Comparison of ENCODE assay signal across 18 cellular contexts in the genomic region with DNA sequence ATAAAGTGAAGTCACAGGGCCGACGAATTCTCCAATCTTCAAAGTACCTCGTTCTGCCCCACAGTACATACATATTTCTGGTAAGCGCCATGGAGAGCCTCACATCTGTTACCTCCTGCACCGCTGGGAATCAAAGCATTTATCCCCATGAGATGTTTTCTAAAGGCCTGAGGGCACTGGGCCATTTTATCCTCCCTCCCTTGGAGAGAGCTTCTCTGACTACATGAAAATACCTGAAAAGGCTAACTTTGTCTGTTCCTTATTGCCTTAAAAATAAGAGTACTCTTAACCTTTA.
"Had no signal": no experiment of that assay in that cellular context is flagged by ENCODE, and none has a peak within 500 bp of the region (broad histone marks: within the 10 kb centered on the region; RNA-seq: fewer than 3 reads in every experiment).

No MANE protein-coding gene starts in this region.

- H3K27ac ChIP-seq: coronary artery, gastroesophageal sphincter, neutrophil, right atrium auricular region, spleen, transverse colon had no signal

- H3K27me3 ChIP-seq: gastroesophageal sphincter, neutrophil, right atrium auricular region, spleen, transverse colon had no signal

- H3K4me3 ChIP-seq: coronary artery, gastroesophageal sphincter, right atrium auricular region, spleen, transverse colon had no signal

- H3K36me3 ChIP-seq: gastroesophageal sphincter, neutrophil, right atrium auricular region, spleen, transverse colon had no signal

- H3K27ac Mint-ChIP-seq: activated B cell treated with CpG ODN at 0.5 μM for 24 hours; activated CD4-positive, alpha-beta T cell treated with anti-CD3 and anti-CD28 coated beads, Interleukin-2, amount 10 ng/mL, durations not matched to agents 7 days and 5 days; activated naive CD4-positive, alpha-beta T cell treated with anti-CD3 and anti-CD28 coated beads for 36 hours; activated T-helper 17 cell treated with anti-CD3 and anti-CD28 coated beads, Interleukin-2, amount 50 U/mL, for 72 hours; T-helper 17 cell had no signal

- H3K4me3 Mint-ChIP-seq: activated B cell treated with CpG ODN at 0.5 μM for 24 hours; activated CD4-positive, alpha-beta T cell treated with anti-CD3 and anti-CD28 coated beads, Interleukin-2, amount 10 ng/mL, durations not matched to agents 7 days and 5 days; activated naive CD4-positive, alpha-beta T cell treated with anti-CD3 and anti-CD28 coated beads for 36 hours; activated T-helper 17 cell treated with anti-CD3 and anti-CD28 coated beads, Interleukin-2, amount 50 U/mL, for 72 hours; T-helper 17 cell had no signal

- H3K9me3 ChIP-seq: gastroesophageal sphincter, neutrophil, right atrium auricular region, spleen, transverse colon had no signal

- H3K9me3 Mint-ChIP-seq: activated B cell treated with CpG ODN at 0.5 μM for 24 hours; activated CD4-positive, alpha-beta T cell treated with anti-CD3 and anti-CD28 coated beads, Interleukin-2, amount 10 ng/mL, durations not matched to agents 7 days and 5 days; activated naive CD4-positive, alpha-beta T cell treated with anti-CD3 and anti-CD28 coated beads for 36 hours; activated T-helper 17 cell treated with anti-CD3 and anti-CD28 coated beads, Interleukin-2, amount 50 U/mL, for 72 hours had no signal

- DNase-seq: activated B cell treated with CpG ODN at 0.5 μM for 24 hours; activated CD4-positive, alpha-beta T cell treated with anti-CD3 and anti-CD28 coated beads, Interleukin-2, amount 10 ng/mL, durations not matched to agents 7 days and 5 days; activated CD8-positive, alpha-beta memory T cell treated with anti-CD3 and anti-CD28 coated beads for 24 hours; activated naive CD4-positive, alpha-beta T cell treated with anti-CD3 and anti-CD28 coated beads for 36 hours; caudate nucleus; effector CD4-positive, alpha-beta T cell; mesendoderm; spleen; stimulated activated CD4-positive, alpha-beta T cell treated with anti-CD3 and anti-CD28 coated beads, Interleukin-1b, Interleukin-23, amount 100 ng/mL, for 48 hours; stimulated activated naive CD4-positive, alpha-beta T cell; substantia nigra; T-helper 17 cell; transverse colon had no signal

- H3K4me1 Mint-ChIP-seq: activated T-helper 17 cell treated with anti-CD3 and anti-CD28 coated beads, Interleukin-2, amount 50 U/mL, for 72 hours had no signal

- ATAC-seq: activated T-helper 17 cell treated with anti-CD3 and anti-CD28 coated beads, Interleukin-2, amount 50 U/mL, for 72 hours; gastroesophageal sphincter; T-helper 17 cell had no signal
